ENCODE assay signal across 2 cellular contexts in genomic region chr5:133962131-133962530, GRCh38.
TF ChIP-seq lines count a peak whose summit lies in the region.

No MANE protein-coding gene starts in this region.

TF ChIP-seq in SK-N-SH, 30 proteins besides CTCF, POLR2A, EP300 and RAD21 (continued from another document):
- TF ChIP-seq MXI1 (IDR thresholded peaks at IDR 0.05; ENCODE audit: low read depth, low read length) (no peak), MAX (IDR thresholded peaks at IDR 0.05; ENCODE audit: low read depth) (no peak), FOSL2 (IDR thresholded peaks at IDR 0.05; ENCODE audit: borderline replicate concordance, low read depth) (no peak), NFIC (IDR thresholded peaks at IDR 0.05; ENCODE audit: borderline replicate concordance) (no peak), TCF12 (IDR thresholded peaks at IDR 0.05) (no peak), POLR2AphosphoS5 (IDR thresholded peaks at IDR 0.05; ENCODE audit: low read depth, low read length) (no peak), FOXM1 (IDR thresholded peaks at IDR 0.05; ENCODE audit: low read depth) (no peak), REST (IDR thresholded peaks at IDR 0.05; ENCODE audit: low read depth, low read length) (no peak), FOXJ3 (CRISPR knock-in tag; IDR thresholded peaks at IDR 0.05) (no peak), SMC3 (IDR thresholded peaks at IDR 0.05; ENCODE audit: low read depth, low read length) (no peak)
- TF ChIP-seq, protein P1, sequence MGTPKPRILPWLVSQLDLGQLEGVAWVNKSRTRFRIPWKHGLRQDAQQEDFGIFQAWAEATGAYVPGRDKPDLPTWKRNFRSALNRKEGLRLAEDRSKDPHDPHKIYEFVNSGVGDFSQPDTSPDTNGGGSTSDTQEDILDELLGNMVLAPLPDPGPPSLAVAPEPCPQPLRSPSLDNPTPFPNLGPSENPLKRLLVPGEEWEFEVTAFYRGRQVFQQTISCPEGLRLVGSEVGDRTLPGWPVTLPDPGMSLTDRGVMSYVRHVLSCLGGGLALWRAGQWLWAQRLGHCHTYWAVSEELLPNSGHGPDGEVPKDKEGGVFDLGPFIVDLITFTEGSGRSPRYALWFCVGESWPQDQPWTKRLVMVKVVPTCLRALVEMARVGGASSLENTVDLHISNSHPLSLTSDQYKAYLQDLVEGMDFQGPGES (IDR thresholded peaks at IDR 0.05; ENCODE audit: low read depth, low read length): no peak

TF ChIP-seq in SK-N-SH treated with all-trans-retinoic acid at 6 μM for 48 hours, 23 proteins besides CTCF, POLR2A, EP300 and RAD21 (continued from another document):
- TF ChIP-seq ZNF8 (CRISPR knock-in tag; IDR thresholded peaks at IDR 0.05): no peak
- no peak for TF ChIP-seq OSR1 (CRISPR knock-in tag; IDR thresholded peaks at IDR 0.05)
- TF ChIP-seq BACH2 (CRISPR knock-in tag; IDR thresholded peaks at IDR 0.05; ENCODE audit: borderline replicate concordance): no peak
- no peak for TF ChIP-seq GLIS3 (CRISPR knock-in tag; IDR thresholded peaks at IDR 0.05)
- TF ChIP-seq ZFP3 (CRISPR knock-in tag; IDR thresholded peaks at IDR 0.05): no peak
- no peak for TF ChIP-seq PPARA (CRISPR knock-in tag; IDR thresholded peaks at IDR 0.05; ENCODE audit: borderline replicate concordance)
- no peak for TF ChIP-seq ARNTL (CRISPR knock-in tag; IDR thresholded peaks at IDR 0.05; ENCODE audit: borderline replicate concordance, low read depth)
- no peak for TF ChIP-seq TSHZ2 (CRISPR knock-in tag; IDR thresholded peaks at IDR 0.05)
- TF ChIP-seq CREB5 (CRISPR knock-in tag; IDR thresholded peaks at IDR 0.05; ENCODE audit: low read depth): no peak
TF ChIP-seq in SK-N-SH treated with all-trans-retinoic acid at 6 μM for 48 hours: peak in this region for 0.
